Comparison of ENCODE assay signal across 8 cellular contexts in genomic region chr3:23611737-23612295, GRCh38.
A peak's percentile ranks its signal among the peaks of the same experiment; 100 is the strongest.
DNase-seq lines count a peak whose midpoint lies in the region; ATAC-seq, FAIRE-seq and TF ChIP-seq lines count a peak whose summit lies in the region.

No MANE protein-coding gene starts in this region.

- ATAC-seq in pancreas: peak in 3 of 4 donors; percentile 67 to 82 (median 72)
- no peak for ATAC-seq in GM18870 (IDR thresholded peaks at IDR 0.05; ENCODE audit: unreplicated experiment)

- no peaks in the 10 kb centered on the region for H3K9me3 ChIP-seq in pancreas

- no peaks in the 10 kb centered on the region for H3K36me3 ChIP-seq in pancreas

- no peak for FAIRE-seq in pancreas (lab: Jason Lieb, UNC)

- H3K4me3 ChIP-seq in fibroblast of mammary gland (ENCODE audit: control insufficient read depth, low read depth, low read length): no peak overlapping the region
- peak overlapping the region in 1 of 4 donors; percentile 9 for H3K4me3 ChIP-seq in pancreas

- DNase-seq in EH (ENCODE audit: low read depth) (peak; percentile 73), NOMO-1 treated with DMSO at 0.1 percent for 48 hours (lab: John Stamatoyannopoulos, UW; ENCODE audit: unreplicated experiment) (peak; percentile 32), fibroblast of mammary gland (ENCODE audit: low read depth) (peak; percentile 57), pancreas (peak; percentile 16 to 66 (median 36)), HK-2 (ENCODE audit: unreplicated experiment) (no peak), HT-29 (ENCODE audit: low spot score) (no peak)
- DNase-seq in effector CD4-positive, alpha-beta T cell: no peak

- intact Hi-C loops in pancreas (cut with DNase I): no loop called here

- 38 to 41% methylated on average over 13 of the region's 13 CpGs for WGBS in pancreas, 2 donors

- H3K27me3 ChIP-seq in pancreas: no peaks in the 10 kb centered on the region

- no peak overlapping the region for H3K27ac ChIP-seq in pancreas

- TF ChIP-seq CTCF in fibroblast of mammary gland (conservative IDR thresholded peaks at IDR 0.05; ENCODE audit: control insufficient read depth, insufficient read depth, low read depth, low read length) (no peak), pancreas (IDR thresholded peaks at IDR 0.05) (no peak)

- H3K4me1 ChIP-seq in pancreas: no peaks in the 10 kb centered on the region

Comparison
In these comparisons a context has a peak if more than half of its experiments do, and no peak if none do; other contexts are left out.
1. DNase-seq: peak in EH (single experiment), NOMO-1 treated with DMSO at 0.1 percent for 48 hours (single experiment), fibroblast of mammary gland (single experiment) and pancreas (6 of 6); none in HK-2 (single experiment), effector CD4-positive, alpha-beta T cell (single experiment) and HT-29 (single experiment).